Comparison of ENCODE assay signal across 16 cellular contexts in the genomic region with DNA sequence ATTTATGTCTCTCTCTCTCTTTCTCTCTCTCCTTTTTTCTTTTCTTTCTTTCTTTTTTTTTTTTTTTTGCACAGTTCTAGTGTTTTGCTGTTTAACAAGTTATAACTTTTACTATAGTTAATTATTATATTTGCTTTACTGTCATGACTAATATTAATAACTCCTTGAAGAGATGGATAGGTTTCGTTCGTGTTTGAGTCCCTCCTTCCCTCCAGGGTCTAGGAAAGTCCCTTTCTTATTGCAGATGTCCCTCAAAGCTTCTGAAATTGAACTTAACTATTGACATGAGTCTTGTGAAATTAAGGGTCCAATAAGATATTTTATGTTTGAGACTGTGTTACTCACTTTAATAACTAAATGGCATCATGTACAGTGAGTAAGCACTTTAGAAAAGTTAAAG.
DNase-seq lines count a peak whose midpoint lies in the region; ATAC-seq and TF ChIP-seq lines count a peak whose summit lies in the region.
"Had no signal": no experiment of that assay in that cellular context is flagged by ENCODE, and none has a peak within 500 bp of the region (broad histone marks: within the 10 kb centered on the region; RNA-seq: fewer than 3 reads in every experiment).

No MANE protein-coding gene starts in this region.

- no peaks in the 10 kb centered on the region for H3K4me1 ChIP-seq in SJCRH30
- H3K4me1 ChIP-seq: Peyer's patch had no signal

- DNase-seq in hypothalamus (lab: John Stamatoyannopoulos, UW) (no peak), SJCRH30 (no peak)
- DNase-seq: AML-193; mammary epithelial cell; natural killer cell; NCI-H2107; NCI-H82; Peyer's patch; stimulated activated CD4-positive, alpha-beta T cell treated with anti-CD3 and anti-CD28 coated beads, Interleukin-15, amount 100 ng/mL, for 24 hours; stomach had no signal

- peaks cover 14% of the 10 kb centered on the region for H3K9me3 Mint-ChIP-seq in nephron
- H3K9me3 Mint-ChIP-seq: natural killer cell had no signal

- peak overlapping the region; percentile 35 to 61 (median 56) for H3K27ac Mint-ChIP-seq in nephron
- H3K27ac Mint-ChIP-seq: natural killer cell, WTC11 had no signal

- H3K9me3 ChIP-seq in SJCRH30 (replicated peaks), result no peaks in the 10 kb centered on the region; the same call in 1 of the 2 replicates
- H3K9me3 ChIP-seq: Peyer's patch, stomach had no signal

- no peaks in the 10 kb centered on the region for H3K27me3 ChIP-seq in SJCRH30
- H3K27me3 ChIP-seq: Peyer's patch, stomach had no signal

- peak; percentile 95 for ATAC-seq in GM18508 (IDR thresholded peaks at IDR 0.05; ENCODE audit: insufficient read depth, unreplicated experiment)
- ATAC-seq in GM19452 (IDR thresholded peaks at IDR 0.05; ENCODE audit: unreplicated experiment), result peak; percentile 78
- ATAC-seq in HG03039 (IDR thresholded peaks at IDR 0.05; ENCODE audit: unreplicated experiment), result peak; percentile 57
- ATAC-seq in GM19023 (IDR thresholded peaks at IDR 0.05; ENCODE audit: unreplicated experiment), result no peak
- ATAC-seq: natural killer cell, WTC11 had no signal

- peaks cover 25% of the 10 kb centered on the region for H3K36me3 Mint-ChIP-seq in nephron (ENCODE audit: low read depth)
- H3K36me3 Mint-ChIP-seq: natural killer cell had no signal

- H3K4me1 Mint-ChIP-seq in nephron, result peaks cover 49% of the 10 kb centered on the region
- H3K4me1 Mint-ChIP-seq: natural killer cell had no signal

- H3K36me3 ChIP-seq in SJCRH30, result no peaks in the 10 kb centered on the region
- H3K36me3 ChIP-seq: Peyer's patch, stomach had no signal

- H3K4me3 Mint-ChIP-seq in nephron, result no peak overlapping the region
- H3K4me3 Mint-ChIP-seq: natural killer cell, WTC11 had no signal

- H3K27me3 Mint-ChIP-seq in nephron (ENCODE audit: low read depth), result no peaks in the 10 kb centered on the region

- H3K27ac ChIP-seq in SJCRH30, result no peak overlapping the region
- H3K27ac ChIP-seq: Peyer's patch, stomach had no signal

- no peak overlapping the region for H3K4me3 ChIP-seq in SJCRH30
- H3K4me3 ChIP-seq: Peyer's patch, stomach had no signal

- no peak for TF ChIP-seq CTCF in nephron (IDR thresholded peaks at IDR 0.05; ENCODE audit: unreplicated experiment in 3 of 3)
